In genomic region chr2:217431577-217432269, GRCh38 we compare ENCODE assay signal across 15 cellular contexts.
A peak's percentile ranks its signal among the peaks of the same experiment; 100 is the strongest.
DNase-seq lines count a peak whose midpoint lies in the region; ATAC-seq, FAIRE-seq and TF ChIP-seq lines count a peak whose summit lies in the region.
"Had no signal": no experiment of that assay in that cellular context is flagged by ENCODE, and none has a peak within 500 bp of the region (broad histone marks: within the 10 kb centered on the region; RNA-seq: fewer than 3 reads in every experiment).

No MANE protein-coding gene starts in this region.

- no peak for TF ChIP-seq EP300 in H1 (IDR thresholded peaks at IDR 0.05; ENCODE audit: borderline replicate concordance in 1 of 2, low read depth in 2 of 2, low read length in 2 of 2)

- H3K27ac Mint-ChIP-seq in stimulated activated naive CD8-positive, alpha-beta T cell treated with anti-CD3 and anti-CD28 coated beads, Interleukin-15, Interleukin-2, amounts not matched to agents 100 ng/mL and 50 ng/mL, for 24 hours, result peak overlapping the region; percentile 1
- peak overlapping the region; percentile 60 to 97 (median 82) for H3K27ac Mint-ChIP-seq in nephron
- H3K27ac Mint-ChIP-seq: activated naive CD8-positive, alpha-beta T cell had no signal

- no peak overlapping the region for H3K9ac ChIP-seq in H1 (replicated peaks in 1 of 4; ENCODE audit: extremely low read depth in 1 of 4, low read depth in 3 of 4, low read length in 3 of 4)

- H2BK5ac ChIP-seq in H1 (ENCODE audit: low read depth, low read length), result no peak overlapping the region; the same call in 1 of the 2 replicates

- H2AK5ac ChIP-seq in H1 (ENCODE audit: low read depth, low read length), result no peak overlapping the region

- H4K5ac ChIP-seq in H1 (ENCODE audit: insufficient read length, low read depth, low read length), result no peak overlapping the region

- H2BK15ac ChIP-seq in H1 (ENCODE audit: low read length), result no peak overlapping the region

- no peak overlapping the region for H2BK20ac ChIP-seq in H1 (ENCODE audit: low read length)

- H4K8ac ChIP-seq in H1 (ENCODE audit: extremely low read depth, insufficient read depth, low read length), result peak overlapping the region; percentile 37; the same call in 1 of the 2 replicates

- FAIRE-seq in H1 (lab: Jason Lieb, UNC), result no peak

- H3K23me2 ChIP-seq in H1 (ENCODE audit: low read depth, low read length), result no peaks in the 10 kb centered on the region

- H3K4me1 ChIP-seq in H1 (replicated peaks in 1 of 4; ENCODE audit: control insufficient read depth in 3 of 4, insufficient read depth in 4 of 4, low read length in 3 of 4) (peaks cover 0 to 13% (median 7%) of the 10 kb centered on the region in 4 experiments; a peak in 5 of 7 replicates), uterus (peaks cover 6 to 10% of the 10 kb centered on the region in 2 donors)

- H3K4me3 ChIP-seq in H1 (ENCODE audit: extremely low read depth in 1 of 4, insufficient read depth in 2 of 4, low read depth in 3 of 4, low read length in 4 of 4) (no peak overlapping the region), uterus (no peak overlapping the region)
- H3K4me3 ChIP-seq: suprapubic skin had no signal

- peak overlapping the region; percentile 14 for H4K91ac ChIP-seq in H1 (replicated peaks; ENCODE audit: insufficient read length, low read length)

- TF ChIP-seq RAD21 in H1 (IDR thresholded peaks at IDR 0.05 in 1 of 2, conservative IDR thresholded peaks at IDR 0.05 in 1 of 2; ENCODE audit: low read depth in 2 of 2, low read length in 2 of 2), result no peak

- no peaks in the 10 kb centered on the region for H3K79me2 ChIP-seq in H1 (ENCODE audit: control insufficient read depth in 1 of 2, insufficient read depth in 2 of 2, low read length in 2 of 2)

- intact Hi-C loops in uterus (cut with DNase I; ENCODE audit: low total_unique reads), result no loop called here

- H3K9me3 Mint-ChIP-seq in stimulated activated naive CD8-positive, alpha-beta T cell treated with anti-CD3 and anti-CD28 coated beads, Interleukin-15, Interleukin-2, amounts not matched to agents 100 ng/mL and 50 ng/mL, for 24 hours, result no peaks in the 10 kb centered on the region
- H3K9me3 Mint-ChIP-seq in nephron, result no peaks in the 10 kb centered on the region

- no peaks in the 10 kb centered on the region for H4K20me1 ChIP-seq in H1 (replicated peaks in 1 of 2; ENCODE audit: control insufficient read depth in 1 of 2, insufficient read depth in 2 of 2, low read length in 2 of 2)

- H2AFZ ChIP-seq in H1 (ENCODE audit: low read length), result 0 out of 2 replicates have a peak overlapping the region, but pooled peaks have one; percentile 62

- CTCF ChIA-PET in H1 (lab: Charles Lee; ENCODE audit: partially characterized antibody), result no interaction called here

- no peak overlapping the region for H2BK120ac ChIP-seq in H1 (replicated peaks; ENCODE audit: low read depth, low read length)

- H3K36me3 Mint-ChIP-seq in stimulated activated naive CD8-positive, alpha-beta T cell treated with anti-CD3 and anti-CD28 coated beads, Interleukin-15, Interleukin-2, amounts not matched to agents 100 ng/mL and 50 ng/mL, for 24 hours (ENCODE audit: low read depth), result peaks cover 8% of the 10 kb centered on the region
- no peaks in the 10 kb centered on the region for H3K36me3 Mint-ChIP-seq in nephron (ENCODE audit: low read depth)
- H3K36me3 Mint-ChIP-seq: activated naive CD8-positive, alpha-beta T cell had no signal

- DNase-seq in stimulated activated naive CD8-positive, alpha-beta T cell treated with anti-CD3 and anti-CD28 coated beads, Interleukin-15, Interleukin-2, amounts not matched to agents 100 U/mL and 50 U/mL, for 24 hours, result no peak
- no peak for DNase-seq in H1 (ENCODE audit: low read depth in 1 of 2, low spot score in 2 of 2)
- DNase-seq in uterus, result no peak
- DNase-seq in NCI-H2196 treated with DMSO at 0.1 percent for 48 hours (lab: John Stamatoyannopoulos, UW; ENCODE audit: unreplicated experiment), result no peak
- DNase-seq in SK-N-DZ (ENCODE audit: low spot score), result no peak
- DNase-seq in NCI-H1048 (lab: John Stamatoyannopoulos, UW), result no peak
- DNase-seq: activated CD4-positive, alpha-beta T cell treated with anti-CD3 and anti-CD28 coated beads for 48 hours; activated T-cell treated with anti-CD3 and anti-CD28 coated beads, Interleukin-2, amount 50 U/mL, for 1 hour; NCI-H1436 treated with DMSO at 0.1 percent for 48 hours; NCI-H446 treated with DMSO at 0.1 percent for 48 hours; retina had no signal

- H3K27ac ChIP-seq in H1 (ENCODE audit: low read depth, low read length) (no peak overlapping the region), uterus (peak overlapping the region; percentile 43 to 60)
- H3K27ac ChIP-seq: suprapubic skin had no signal

- H3K23ac ChIP-seq in H1 (ENCODE audit: insufficient read length), result no peak overlapping the region

- H3K27me3 ChIP-seq in H1 (replicated peaks in 1 of 4; ENCODE audit: control insufficient read depth in 3 of 4, extremely low read depth in 1 of 4, insufficient read depth in 3 of 4, low read length in 3 of 4) (no peaks in the 10 kb centered on the region), uterus (no peaks in the 10 kb centered on the region)
- H3K27me3 ChIP-seq: suprapubic skin had no signal

- no peaks in the 10 kb centered on the region for H3K27me3 Mint-ChIP-seq in stimulated activated naive CD8-positive, alpha-beta T cell treated with anti-CD3 and anti-CD28 coated beads, Interleukin-15, Interleukin-2, amounts not matched to agents 100 ng/mL and 50 ng/mL, for 24 hours
- no peaks in the 10 kb centered on the region for H3K27me3 Mint-ChIP-seq in nephron (ENCODE audit: low read depth)
- H3K27me3 Mint-ChIP-seq: activated naive CD8-positive, alpha-beta T cell had no signal

- ATAC-seq in stimulated activated naive CD8-positive, alpha-beta T cell treated with anti-CD3 and anti-CD28 coated beads, Interleukin-15, Interleukin-2, amounts not matched to agents 100 U/mL and 50 U/mL, for 24 hours, result no peak

- TF ChIP-seq CTCF in H1 (IDR thresholded peaks at IDR 0.05; ENCODE audit: control extremely low read depth in 1 of 3, insufficient read depth in 1 of 3, low read depth in 1 of 3, low read length in 3 of 3), result no peak
- no peak for TF ChIP-seq CTCF in nephron (IDR thresholded peaks at IDR 0.05; ENCODE audit: unreplicated experiment in 3 of 3)
- TF ChIP-seq CTCF in uterus (IDR thresholded peaks at IDR 0.05), result no peak

- no peak overlapping the region for H3K14ac ChIP-seq in H1 (ENCODE audit: insufficient read length)

- no peak overlapping the region for H2BK12ac ChIP-seq in H1 (ENCODE audit: low read depth, low read length)

- H3K79me1 ChIP-seq in H1 (ENCODE audit: low read depth, low read length), result no peaks in the 10 kb centered on the region

- TF ChIP-seq POLR2A in H1 (IDR thresholded peaks at IDR 0.05; ENCODE audit: control extremely low read depth in 1 of 2, low read depth in 2 of 2, low read length in 2 of 2) (no peak), uterus (IDR thresholded peaks at IDR 0.05) (no peak)

- H3K9me3 ChIP-seq in H1 (ENCODE audit: insufficient read depth in 2 of 2, low read depth in 1 of 2, low read length in 1 of 2) (no peaks in the 10 kb centered on the region), uterus (no peaks in the 10 kb centered on the region)
- H3K9me3 ChIP-seq: suprapubic skin had no signal

- H3K4ac ChIP-seq in H1 (replicated peaks; ENCODE audit: insufficient read length, low read depth, low read length), result no peak overlapping the region

- H3K18ac ChIP-seq in H1 (ENCODE audit: extremely low read depth, low read length), result peak overlapping the region; percentile 24; the same call in 1 of the 2 replicates

- POLR2A ChIA-PET in H1 (lab: Charles Lee; ENCODE audit: partially characterized antibody), result no interaction called here

- 80% methylated on average over 7 of the region's 7 CpGs; no CpG with 5 or more reads in 1 of the 2 experiments for WGBS in H1 (ENCODE audit: extremely low coverage in 1 of 2, insufficient coverage in 1 of 2, insufficient read length in 1 of 2, insufficient replicate concordance in 2 of 2, low coverage in 1 of 2, low lambda C conversion rate in 2 of 2, missing lambda C conversion rate in 1 of 2), 2 experiments

- no peak overlapping the region for H3K56ac ChIP-seq in H1 (replicated peaks; ENCODE audit: insufficient read length, low read depth, low read length)

- H3K4me3 Mint-ChIP-seq in stimulated activated naive CD8-positive, alpha-beta T cell treated with anti-CD3 and anti-CD28 coated beads, Interleukin-15, Interleukin-2, amounts not matched to agents 100 ng/mL and 50 ng/mL, for 24 hours, result no peak overlapping the region
- H3K4me3 Mint-ChIP-seq in nephron, result no peak overlapping the region
- H3K4me3 Mint-ChIP-seq: activated naive CD8-positive, alpha-beta T cell had no signal

- H3K36me3 ChIP-seq in H1 (ENCODE audit: control insufficient read depth in 2 of 4, insufficient read depth in 4 of 4, low read length in 3 of 4), result no peaks in the 10 kb centered on the region
- H3K36me3 ChIP-seq in uterus, result no peaks in the 10 kb centered on the region
- H3K36me3 ChIP-seq: suprapubic skin had no signal

- no peak overlapping the region for H3K4me2 ChIP-seq in H1 (ENCODE audit: insufficient read depth in 1 of 2, low read depth in 2 of 2, low read length in 2 of 2)

- H3K4me1 Mint-ChIP-seq in stimulated activated naive CD8-positive, alpha-beta T cell treated with anti-CD3 and anti-CD28 coated beads, Interleukin-15, Interleukin-2, amounts not matched to agents 100 ng/mL and 50 ng/mL, for 24 hours (ENCODE audit: low read depth), result peaks cover 21% of the 10 kb centered on the region
- peaks cover 59% of the 10 kb centered on the region for H3K4me1 Mint-ChIP-seq in nephron

TF ChIP-seq in H1, 55 proteins besides CTCF, POLR2A, EP300 and RAD21:
- TF ChIP-seq CHD1 (IDR thresholded peaks at IDR 0.05; ENCODE audit: low read depth, low read length), result no peak
- no peak for TF ChIP-seq POLR2AphosphoS5 (IDR thresholded peaks at IDR 0.05; ENCODE audit: low read depth, low read length)
- peak; percentile 86 for TF ChIP-seq MAFK (IDR thresholded peaks at IDR 0.05; ENCODE audit: low read depth, low read length)
- TF ChIP-seq HDAC2 (IDR thresholded peaks at IDR 0.05; ENCODE audit: borderline replicate concordance in 1 of 2, low read depth in 2 of 2, low read length in 2 of 2), result no peak
- no peak for TF ChIP-seq KDM1A (IDR thresholded peaks at IDR 0.05; ENCODE audit: borderline replicate concordance, low read length)
- TF ChIP-seq BACH1 (IDR thresholded peaks at IDR 0.05; ENCODE audit: low read length), result peak; percentile 91
- TF ChIP-seq SRF (IDR thresholded peaks at IDR 0.05; ENCODE audit: low read depth, low read length), result no peak
- no peak for TF ChIP-seq KDM4A (IDR thresholded peaks at IDR 0.05; ENCODE audit: low read depth, low read length, severe bottlenecking)
- no peak for TF ChIP-seq TEAD4 (IDR thresholded peaks at IDR 0.05; ENCODE audit: low read depth, low read length)
TF ChIP-seq in H1: peak in this region for 2.
